ENCODE assay signal across 8 cellular contexts in the genomic region with DNA sequence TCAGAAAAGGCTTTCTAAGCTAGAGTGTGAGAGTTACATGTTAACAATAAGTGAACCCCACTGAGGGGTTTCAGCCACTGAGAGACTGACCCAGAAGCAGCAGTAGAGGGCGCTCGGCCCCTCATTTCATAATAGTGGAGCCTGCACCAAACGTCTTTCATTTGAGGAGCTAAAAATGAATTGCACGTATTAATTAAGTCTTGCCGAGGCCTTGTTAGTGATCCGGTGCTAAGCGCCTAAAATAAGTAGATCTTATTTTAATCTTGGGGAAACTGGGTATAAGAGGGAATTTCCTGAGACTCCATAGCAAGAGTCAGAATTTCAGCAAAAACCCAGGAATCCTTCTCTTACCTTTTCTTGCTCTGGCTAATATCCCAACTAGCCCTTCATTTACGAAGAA.
A peak's percentile ranks its signal among the peaks of the same experiment; 100 is the strongest.
DNase-seq lines count a peak whose midpoint lies in the region; ATAC-seq and TF ChIP-seq lines count a peak whose summit lies in the region.

No MANE protein-coding gene starts in this region.

- intact Hi-C loops in left colon (cut with DNase I, micrococcal nuclease): no loop called here

- peak; percentile 69 for DNase-seq in GM10266 (ENCODE audit: extremely low spot score)
- DNase-seq in NCI-H226: peak; percentile 21
- peak; percentile 22 to 35 for DNase-seq in activated CD4-positive, alpha-beta T cell treated with anti-CD3 and anti-CD28 coated beads for 24 hours (ENCODE audit: low read depth in 2 of 2)
- DNase-seq in cerebellum (ENCODE audit: low spot score): peak; percentile 49
- DNase-seq in left colon: peak in 1 of 2 donors; percentile 71
- DNase-seq in stimulated activated CD4-positive, alpha-beta T cell treated with anti-CD3 and anti-CD28 coated beads, Interleukin-4, amount 100 ng/mL, for 48 hours (ENCODE audit: low read depth in 2 of 2): peak; percentile 37 to 51

- peak; percentile 73 for ATAC-seq in HG03066 (IDR thresholded peaks at IDR 0.05; ENCODE audit: low read depth, unreplicated experiment)
- ATAC-seq in left colon: peak; percentile 79
- ATAC-seq in GM21576 (IDR thresholded peaks at IDR 0.05; ENCODE audit: unreplicated experiment): no peak

- peak; percentile 86 for TF ChIP-seq CTCF in GM10266 (IDR thresholded peaks at IDR 0.05; ENCODE audit: control insufficient read depth, insufficient read depth, low read depth, missing control alignments)
